16 cellular contexts compared by ENCODE assay signal in the genomic region with DNA sequence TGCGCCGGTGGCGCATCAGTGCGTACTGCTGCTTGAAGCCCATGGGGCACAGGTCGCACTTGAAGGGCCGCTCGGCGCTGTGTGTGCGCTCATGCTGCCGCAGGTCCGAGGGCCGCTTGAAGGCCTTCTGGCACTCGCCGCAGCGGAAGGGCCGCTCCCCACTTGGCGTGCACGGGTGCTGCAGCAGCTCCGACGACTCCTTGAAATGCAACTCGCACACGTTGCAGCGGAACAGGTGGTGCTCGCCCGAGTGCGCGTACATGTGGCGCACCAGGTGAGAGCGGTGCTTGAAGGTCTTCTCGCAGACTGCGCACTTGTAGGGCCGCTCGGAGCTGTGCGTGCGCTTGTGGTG. TPM values are rescaled to one million over a fixed set of nuclear protein-coding genes. Genes with fewer than 3 reads are reported as not detected.
DNase-seq lines count a peak whose midpoint lies in the region; TF ChIP-seq lines count a peak whose summit lies in the region.
"Had no signal": no experiment of that assay in that cellular context is flagged by ENCODE, and none has a peak within 500 bp of the region (broad histone marks: within the 10 kb centered on the region; RNA-seq: fewer than 3 reads in every experiment).

No MANE protein-coding gene starts in this region.

- no peaks in the 10 kb centered on the region for H3K36me3 Mint-ChIP-seq in activated naive CD8-positive, alpha-beta T cell
- H3K36me3 Mint-ChIP-seq in activated naive CD8-positive, alpha-beta T cell treated with anti-CD3 and anti-CD28 coated beads for 36 hours: no peaks in the 10 kb centered on the region
- H3K36me3 Mint-ChIP-seq in immature natural killer cell (peaks cover 3 to 20% (median 6%) of the 10 kb centered on the region in 3 donors), nephron (ENCODE audit: low read depth) (peaks cover 18% of the 10 kb centered on the region)

- H3K4me1 Mint-ChIP-seq in activated naive CD8-positive, alpha-beta T cell (ENCODE audit: low read depth): peaks cover 50% of the 10 kb centered on the region
- peaks cover 34% of the 10 kb centered on the region for H3K4me1 Mint-ChIP-seq in activated naive CD8-positive, alpha-beta T cell treated with anti-CD3 and anti-CD28 coated beads for 36 hours
- H3K4me1 Mint-ChIP-seq in immature natural killer cell (peaks cover 59 to 68% of the 10 kb centered on the region in 2 donors), nephron (peaks cover 13% of the 10 kb centered on the region)

- H3K27ac Mint-ChIP-seq in activated naive CD8-positive, alpha-beta T cell: no peak overlapping the region
- H3K27ac Mint-ChIP-seq in activated naive CD8-positive, alpha-beta T cell treated with anti-CD3 and anti-CD28 coated beads for 36 hours: no peak overlapping the region
- H3K27ac Mint-ChIP-seq in immature natural killer cell: peak overlapping the region in 4 of 6 donors; percentile 22 to 90 (median 71)
- H3K27ac Mint-ChIP-seq in nephron: no peak overlapping the region
- H3K27ac Mint-ChIP-seq: GM23338 had no signal

- no peaks in the 10 kb centered on the region for H3K27me3 Mint-ChIP-seq in activated naive CD8-positive, alpha-beta T cell
- no peaks in the 10 kb centered on the region for H3K27me3 Mint-ChIP-seq in activated naive CD8-positive, alpha-beta T cell treated with anti-CD3 and anti-CD28 coated beads for 36 hours
- H3K27me3 Mint-ChIP-seq in immature natural killer cell (ENCODE audit: low read depth in 3 of 3) (peaks cover 1 to 19% (median 8%) of the 10 kb centered on the region in 3 donors), nephron (ENCODE audit: low read depth) (no peaks in the 10 kb centered on the region)
- H3K27me3 Mint-ChIP-seq: IgD-negative memory B cell had no signal

- H3K4me3 Mint-ChIP-seq in activated naive CD8-positive, alpha-beta T cell: peak overlapping the region; percentile 35
- no peak overlapping the region for H3K4me3 Mint-ChIP-seq in activated naive CD8-positive, alpha-beta T cell treated with anti-CD3 and anti-CD28 coated beads for 36 hours
- H3K4me3 Mint-ChIP-seq in immature natural killer cell (peak overlapping the region in 3 of 5 donors; percentile 69 to 88 (median 69)), nephron (peak overlapping the region; percentile 60 to 68 (median 60))
- H3K4me3 Mint-ChIP-seq: GM23338 had no signal

- DNase-seq in activated naive CD8-positive, alpha-beta T cell treated with anti-CD3 and anti-CD28 coated beads for 36 hours: no peak
- no peak for DNase-seq in immature natural killer cell
- DNase-seq in NCI-H82 treated with DMSO at 0.1 percent for 48 hours (lab: John Stamatoyannopoulos, UW; ENCODE audit: unreplicated experiment): no peak
- no peak for DNase-seq in NCI-H345 treated with DMSO at 0.1 percent for 48 hours (lab: John Stamatoyannopoulos, UW; ENCODE audit: unreplicated experiment)
- no peak for DNase-seq in MV-4-11 (lab: John Stamatoyannopoulos, UW)
- DNase-seq: C1 segment of cervical spinal cord, GF-D8, NCI-H1417, NCI-H1930, NCI-H748 treated with DMSO at 0.1 percent for 48 hours, PC-3 had no signal

- no peak for TF ChIP-seq CTCF in nephron (IDR thresholded peaks at IDR 0.05; ENCODE audit: unreplicated experiment in 3 of 3)

- H3K9me3 Mint-ChIP-seq in activated naive CD8-positive, alpha-beta T cell (ENCODE audit: low read depth): no peaks in the 10 kb centered on the region
- no peaks in the 10 kb centered on the region for H3K9me3 Mint-ChIP-seq in activated naive CD8-positive, alpha-beta T cell treated with anti-CD3 and anti-CD28 coated beads for 36 hours
- no peaks in the 10 kb centered on the region for H3K9me3 Mint-ChIP-seq in immature natural killer cell
- H3K9me3 Mint-ChIP-seq in nephron: no peaks in the 10 kb centered on the region
- H3K9me3 Mint-ChIP-seq: GM23338, IgD-negative memory B cell had no signal

RNA-seq across cellular contexts. Expression of gene ZNF319, which starts 3.3 kb away (rescaled TPM):
- 1 to 10 TPM; 6.8 to 7.2 TPM for total RNA-seq in activated naive CD8-positive, alpha-beta T cell treated with anti-CD3 and anti-CD28 coated beads for 36 hours
- 10 to 100 TPM in 2 of 3 donors, 1 to 10 TPM in 1; 6.8 to 31.2 (median 10.3) TPM for polyA plus RNA-seq in immature natural killer cell

RNA-seq across cellular contexts. Expression of gene USB1, which starts 4.1 kb away (rescaled TPM):
- total RNA-seq in activated naive CD8-positive, alpha-beta T cell treated with anti-CD3 and anti-CD28 coated beads for 36 hours: 10 to 100 TPM; 52.6 to 54.2 TPM
- 100 to 1,000 TPM in 1 of 3 donors, 10 to 100 TPM in 2; 43.3 to 104 (median 88.7) TPM for polyA plus RNA-seq in immature natural killer cell

RNA-seq across cellular contexts. Expression of gene CNGB1, which starts 26.2 kb away (rescaled TPM):
- total RNA-seq in activated naive CD8-positive, alpha-beta T cell treated with anti-CD3 and anti-CD28 coated beads for 36 hours: not detected
- not detected for polyA plus RNA-seq in immature natural killer cell
- total RNA-seq: GM23338, NCI-H460 had no signal
- polyA plus RNA-seq: GM23338, IgD-negative memory B cell had no signal

RNA-seq across cellular contexts. Expression of gene MMP15, which starts 28.4 kb away (rescaled TPM):
- under 1 TPM; 0.12 to 0.25 TPM for total RNA-seq in activated naive CD8-positive, alpha-beta T cell treated with anti-CD3 and anti-CD28 coated beads for 36 hours
- polyA plus RNA-seq in immature natural killer cell: under 1 TPM in 1 of 3 donors, not detected in 2; 0.04 TPM
- polyA plus RNA-seq: IgD-negative memory B cell had no signal

Comparison
In these comparisons a context has a peak if more than half of its experiments do, and no peak if none do; other contexts are left out.
1. H3K27ac Mint-ChIP-seq: peak in immature natural killer cell (4 of 6); none in activated naive CD8-positive, alpha-beta T cell (single experiment), activated naive CD8-positive, alpha-beta T cell treated with anti-CD3 and anti-CD28 coated beads for 36 hours (single experiment) and nephron (0 of 3).